In the genomic region with DNA sequence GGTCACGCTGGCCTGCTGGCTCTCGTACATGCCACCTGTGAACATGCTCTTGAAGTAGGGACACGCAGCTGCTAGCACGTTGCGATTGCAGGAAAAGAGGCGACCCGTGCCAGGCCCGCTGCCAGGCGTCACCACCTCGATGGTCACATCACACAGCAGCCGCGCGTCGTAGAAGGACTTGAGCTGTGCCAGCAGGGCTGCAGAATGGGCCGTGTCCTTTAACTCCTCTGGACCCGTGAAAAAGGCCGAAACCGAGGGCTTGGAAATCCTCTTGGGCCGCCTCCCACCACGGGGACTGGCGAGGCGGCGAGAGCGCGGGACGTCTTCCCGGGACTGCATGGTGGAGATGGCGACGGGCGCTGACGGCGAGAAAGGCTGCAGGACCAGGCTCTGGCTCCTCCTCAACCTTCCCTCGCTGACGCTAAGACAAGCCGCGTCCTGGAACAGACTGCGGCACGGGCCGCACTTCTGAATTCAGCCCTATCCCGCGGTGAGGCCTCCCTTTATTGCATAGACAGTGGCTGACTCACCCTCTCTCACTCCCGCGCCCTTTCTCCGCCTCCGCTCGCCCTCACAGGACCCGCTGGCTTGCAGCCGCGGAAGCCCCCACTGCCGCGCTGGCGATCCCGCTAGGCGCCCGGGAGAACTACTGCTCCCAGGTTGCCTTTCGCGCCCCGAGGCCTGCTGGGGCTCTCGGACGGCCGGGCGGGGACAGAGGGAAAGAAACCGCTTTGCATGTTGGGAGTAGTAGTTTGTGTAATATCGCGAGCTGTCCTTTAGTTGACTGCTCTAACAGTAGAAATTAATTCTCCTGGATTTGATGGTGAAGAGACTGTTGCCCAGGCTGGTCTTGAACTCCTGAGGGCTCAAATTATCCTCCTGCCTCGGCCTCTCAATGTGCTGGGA, we compare ENCODE assay signal across 1 cellular context.
TF ChIP-seq lines count a peak whose summit lies in the region.

A gene with protein sequence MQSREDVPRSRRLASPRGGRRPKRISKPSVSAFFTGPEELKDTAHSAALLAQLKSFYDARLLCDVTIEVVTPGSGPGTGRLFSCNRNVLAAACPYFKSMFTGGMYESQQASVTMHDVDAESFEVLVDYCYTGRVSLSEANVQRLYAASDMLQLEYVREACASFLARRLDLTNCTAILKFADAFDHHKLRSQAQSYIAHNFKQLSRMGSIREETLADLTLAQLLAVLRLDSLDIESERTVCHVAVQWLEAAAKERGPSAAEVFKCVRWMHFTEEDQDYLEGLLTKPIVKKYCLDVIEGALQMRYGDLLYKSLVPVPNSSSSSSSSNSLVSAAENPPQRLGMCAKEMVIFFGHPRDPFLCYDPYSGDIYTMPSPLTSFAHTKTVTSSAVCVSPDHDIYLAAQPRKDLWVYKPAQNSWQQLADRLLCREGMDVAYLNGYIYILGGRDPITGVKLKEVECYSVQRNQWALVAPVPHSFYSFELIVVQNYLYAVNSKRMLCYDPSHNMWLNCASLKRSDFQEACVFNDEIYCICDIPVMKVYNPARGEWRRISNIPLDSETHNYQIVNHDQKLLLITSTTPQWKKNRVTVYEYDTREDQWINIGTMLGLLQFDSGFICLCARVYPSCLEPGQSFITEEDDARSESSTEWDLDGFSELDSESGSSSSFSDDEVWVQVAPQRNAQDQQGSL (minus strand): TSS at position 651 of the 906 bp plus-strand sequence. CDS start 312 bp downstream, at position 339.

TF ChIP-seq in HepG2, 621 proteins besides CTCF, POLR2A, EP300 and RAD21 (continued from another document and continues in another):
- TF ChIP-seq, protein P1, sequence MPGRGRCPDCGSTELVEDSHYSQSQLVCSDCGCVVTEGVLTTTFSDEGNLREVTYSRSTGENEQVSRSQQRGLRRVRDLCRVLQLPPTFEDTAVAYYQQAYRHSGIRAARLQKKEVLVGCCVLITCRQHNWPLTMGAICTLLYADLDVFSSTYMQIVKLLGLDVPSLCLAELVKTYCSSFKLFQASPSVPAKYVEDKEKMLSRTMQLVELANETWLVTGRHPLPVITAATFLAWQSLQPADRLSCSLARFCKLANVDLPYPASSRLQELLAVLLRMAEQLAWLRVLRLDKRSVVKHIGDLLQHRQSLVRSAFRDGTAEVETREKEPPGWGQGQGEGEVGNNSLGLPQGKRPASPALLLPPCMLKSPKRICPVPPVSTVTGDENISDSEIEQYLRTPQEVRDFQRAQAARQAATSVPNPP (CRISPR knock-in tag; IDR thresholded peaks at IDR 0.05): no peak
- no peak for TF ChIP-seq MAFF (IDR thresholded peaks at IDR 0.05; ENCODE audit: low read depth, low read length)
- TF ChIP-seq NFKB2 (CRISPR knock-in tag; IDR thresholded peaks at IDR 0.05; ENCODE audit: borderline replicate concordance): peak; percentile 88; the same call in 1 of the 2 replicates
- no peak; the same call in 1 of the 2 replicates for TF ChIP-seq BCL6 (CRISPR knock-in tag; IDR thresholded peaks at IDR 0.05)
- TF ChIP-seq ZNF326 (CRISPR knock-in tag; IDR thresholded peaks at IDR 0.05; ENCODE audit: borderline replicate concordance): no peak
- no peak for TF ChIP-seq RORA (CRISPR knock-in tag; IDR thresholded peaks at IDR 0.05)
- no peak for TF ChIP-seq NCOR1 (IDR thresholded peaks at IDR 0.05; ENCODE audit: borderline replicate concordance, low read length)
- TF ChIP-seq RBM39 (IDR thresholded peaks at IDR 0.05; ENCODE audit: low read depth, low read length, poor library complexity, severe bottlenecking): no peak
- no peak for TF ChIP-seq RCOR2 (CRISPR knock-in tag; IDR thresholded peaks at IDR 0.05)
- TF ChIP-seq, protein P2, sequence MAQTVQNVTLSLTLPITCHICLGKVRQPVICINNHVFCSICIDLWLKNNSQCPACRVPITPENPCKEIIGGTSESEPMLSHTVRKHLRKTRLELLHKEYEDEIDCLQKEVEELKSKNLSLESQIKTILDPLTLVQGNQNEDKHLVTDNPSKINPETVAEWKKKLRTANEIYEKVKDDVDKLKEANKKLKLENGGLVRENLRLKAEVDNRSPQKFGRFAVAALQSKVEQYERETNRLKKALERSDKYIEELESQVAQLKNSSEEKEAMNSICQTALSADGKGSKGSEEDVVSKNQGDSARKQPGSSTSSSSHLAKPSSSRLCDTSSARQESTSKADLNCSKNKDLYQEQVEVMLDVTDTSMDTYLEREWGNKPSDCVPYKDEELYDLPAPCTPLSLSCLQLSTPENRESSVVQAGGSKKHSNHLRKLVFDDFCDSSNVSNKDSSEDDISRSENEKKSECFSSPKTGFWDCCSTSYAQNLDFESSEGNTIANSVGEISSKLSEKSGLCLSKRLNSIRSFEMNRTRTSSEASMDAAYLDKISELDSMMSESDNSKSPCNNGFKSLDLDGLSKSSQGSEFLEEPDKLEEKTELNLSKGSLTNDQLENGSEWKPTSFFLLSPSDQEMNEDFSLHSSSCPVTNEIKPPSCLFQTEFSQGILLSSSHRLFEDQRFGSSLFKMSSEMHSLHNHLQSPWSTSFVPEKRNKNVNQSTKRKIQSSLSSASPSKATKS (CRISPR knock-in tag; IDR thresholded peaks at IDR 0.05): no peak
- TF ChIP-seq, protein P3, sequence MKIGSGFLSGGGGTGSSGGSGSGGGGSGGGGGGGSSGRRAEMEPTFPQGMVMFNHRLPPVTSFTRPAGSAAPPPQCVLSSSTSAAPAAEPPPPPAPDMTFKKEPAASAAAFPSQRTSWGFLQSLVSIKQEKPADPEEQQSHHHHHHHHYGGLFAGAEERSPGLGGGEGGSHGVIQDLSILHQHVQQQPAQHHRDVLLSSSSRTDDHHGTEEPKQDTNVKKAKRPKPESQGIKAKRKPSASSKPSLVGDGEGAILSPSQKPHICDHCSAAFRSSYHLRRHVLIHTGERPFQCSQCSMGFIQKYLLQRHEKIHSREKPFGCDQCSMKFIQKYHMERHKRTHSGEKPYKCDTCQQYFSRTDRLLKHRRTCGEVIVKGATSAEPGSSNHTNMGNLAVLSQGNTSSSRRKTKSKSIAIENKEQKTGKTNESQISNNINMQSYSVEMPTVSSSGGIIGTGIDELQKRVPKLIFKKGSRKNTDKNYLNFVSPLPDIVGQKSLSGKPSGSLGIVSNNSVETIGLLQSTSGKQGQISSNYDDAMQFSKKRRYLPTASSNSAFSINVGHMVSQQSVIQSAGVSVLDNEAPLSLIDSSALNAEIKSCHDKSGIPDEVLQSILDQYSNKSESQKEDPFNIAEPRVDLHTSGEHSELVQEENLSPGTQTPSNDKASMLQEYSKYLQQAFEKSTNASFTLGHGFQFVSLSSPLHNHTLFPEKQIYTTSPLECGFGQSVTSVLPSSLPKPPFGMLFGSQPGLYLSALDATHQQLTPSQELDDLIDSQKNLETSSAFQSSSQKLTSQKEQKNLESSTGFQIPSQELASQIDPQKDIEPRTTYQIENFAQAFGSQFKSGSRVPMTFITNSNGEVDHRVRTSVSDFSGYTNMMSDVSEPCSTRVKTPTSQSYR (CRISPR knock-in tag; IDR thresholded peaks at IDR 0.05; ENCODE audit: borderline replicate concordance): peak; percentile 40; the same call in 1 of the 2 replicates
- TF ChIP-seq, protein P4, sequence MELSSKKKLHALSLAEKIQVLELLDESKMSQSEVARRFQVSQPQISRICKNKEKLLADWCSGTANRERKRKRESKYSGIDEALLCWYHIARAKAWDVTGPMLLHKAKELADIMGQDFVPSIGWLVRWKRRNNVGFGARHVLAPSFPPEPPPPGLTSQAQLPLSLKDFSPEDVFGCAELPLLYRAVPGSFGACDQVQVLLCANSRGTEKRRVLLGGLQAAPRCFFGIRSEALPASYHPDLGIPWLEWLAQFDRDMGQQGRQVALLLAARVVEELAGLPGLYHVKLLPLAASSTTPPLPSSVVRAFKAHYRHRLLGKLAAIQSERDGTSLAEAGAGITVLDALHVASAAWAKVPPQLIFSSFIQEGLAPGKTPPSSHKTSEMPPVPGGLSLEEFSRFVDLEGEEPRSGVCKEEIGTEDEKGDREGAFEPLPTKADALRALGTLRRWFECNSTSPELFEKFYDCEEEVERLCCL (CRISPR knock-in tag; IDR thresholded peaks at IDR 0.05; ENCODE audit: borderline replicate concordance): no peak; the same call in 1 of the 2 replicates
- peak; percentile 93 for TF ChIP-seq POGZ (CRISPR knock-in tag; IDR thresholded peaks at IDR 0.05)
- 0 out of 2 replicates have a peak, but pooled peaks have one; percentile 70 for TF ChIP-seq KDM5B (CRISPR knock-in tag; IDR thresholded peaks at IDR 0.05; ENCODE audit: borderline replicate concordance)
- 0 out of 2 replicates have a peak, but pooled peaks have one; percentile 53 for TF ChIP-seq SMAD9 (CRISPR knock-in tag; IDR thresholded peaks at IDR 0.05)
- TF ChIP-seq SP1 (IDR thresholded peaks at IDR 0.05): no peak
- peak; percentile 58 for TF ChIP-seq SP1 (CRISPR knock-in tag; IDR thresholded peaks at IDR 0.05)
- no peak for TF ChIP-seq ZNF879 (CRISPR knock-in tag; IDR thresholded peaks at IDR 0.05)
- TF ChIP-seq, protein P5, sequence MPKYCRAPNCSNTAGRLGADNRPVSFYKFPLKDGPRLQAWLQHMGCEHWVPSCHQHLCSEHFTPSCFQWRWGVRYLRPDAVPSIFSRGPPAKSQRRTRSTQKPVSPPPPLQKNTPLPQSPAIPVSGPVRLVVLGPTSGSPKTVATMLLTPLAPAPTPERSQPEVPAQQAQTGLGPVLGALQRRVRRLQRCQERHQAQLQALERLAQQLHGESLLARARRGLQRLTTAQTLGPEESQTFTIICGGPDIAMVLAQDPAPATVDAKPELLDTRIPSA (CRISPR knock-in tag; IDR thresholded peaks at IDR 0.05; ENCODE audit: borderline replicate concordance): no peak
- peak; percentile 93 for TF ChIP-seq CHD2 (IDR thresholded peaks at IDR 0.05; ENCODE audit: low read depth, low read length)
- TF ChIP-seq AGO2 (optimal IDR thresholded peaks at IDR 0.05; ENCODE audit: low read depth, low read length): peak; percentile 33
- TF ChIP-seq, protein P6, sequence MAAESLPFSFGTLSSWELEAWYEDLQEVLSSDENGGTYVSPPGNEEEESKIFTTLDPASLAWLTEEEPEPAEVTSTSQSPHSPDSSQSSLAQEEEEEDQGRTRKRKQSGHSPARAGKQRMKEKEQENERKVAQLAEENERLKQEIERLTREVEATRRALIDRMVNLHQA (CRISPR knock-in tag; IDR thresholded peaks at IDR 0.05): no peak
- TF ChIP-seq NR2C2 (CRISPR knock-in tag; IDR thresholded peaks at IDR 0.05; ENCODE audit: borderline replicate concordance): peak; percentile 92
- TF ChIP-seq ATAD3A (CRISPR knock-in tag; IDR thresholded peaks at IDR 0.05): no peak
- no peak for TF ChIP-seq NCOA5 (CRISPR knock-in tag; IDR thresholded peaks at IDR 0.05)
- TF ChIP-seq, protein P7, sequence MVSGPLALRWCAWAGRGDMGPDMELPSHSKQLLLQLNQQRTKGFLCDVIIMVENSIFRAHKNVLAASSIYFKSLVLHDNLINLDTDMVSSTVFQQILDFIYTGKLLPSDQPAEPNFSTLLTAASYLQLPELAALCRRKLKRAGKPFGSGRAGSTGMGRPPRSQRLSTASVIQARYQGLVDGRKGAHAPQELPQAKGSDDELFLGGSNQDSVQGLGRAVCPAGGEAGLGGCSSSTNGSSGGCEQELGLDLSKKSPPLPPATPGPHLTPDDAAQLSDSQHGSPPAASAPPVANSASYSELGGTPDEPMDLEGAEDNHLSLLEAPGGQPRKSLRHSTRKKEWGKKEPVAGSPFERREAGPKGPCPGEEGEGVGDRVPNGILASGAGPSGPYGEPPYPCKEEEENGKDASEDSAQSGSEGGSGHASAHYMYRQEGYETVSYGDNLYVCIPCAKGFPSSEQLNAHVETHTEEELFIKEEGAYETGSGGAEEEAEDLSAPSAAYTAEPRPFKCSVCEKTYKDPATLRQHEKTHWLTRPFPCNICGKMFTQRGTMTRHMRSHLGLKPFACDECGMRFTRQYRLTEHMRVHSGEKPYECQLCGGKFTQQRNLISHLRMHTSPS (CRISPR knock-in tag; IDR thresholded peaks at IDR 0.05; ENCODE audit: low read depth): no peak; the same call in 1 of the 2 replicates
- peak; percentile 98 for TF ChIP-seq ZFX (CRISPR knock-in tag; IDR thresholded peaks at IDR 0.05; ENCODE audit: low read depth)
- peak; percentile 90 for TF ChIP-seq YEATS2 (CRISPR knock-in tag; IDR thresholded peaks at IDR 0.05; ENCODE audit: borderline replicate concordance)
- TF ChIP-seq ZNF850 (CRISPR knock-in tag; conservative IDR thresholded peaks at IDR 0.05): 0 out of 2 replicates have a peak, but pooled peaks have one; percentile 78
- TF ChIP-seq, protein P8, sequence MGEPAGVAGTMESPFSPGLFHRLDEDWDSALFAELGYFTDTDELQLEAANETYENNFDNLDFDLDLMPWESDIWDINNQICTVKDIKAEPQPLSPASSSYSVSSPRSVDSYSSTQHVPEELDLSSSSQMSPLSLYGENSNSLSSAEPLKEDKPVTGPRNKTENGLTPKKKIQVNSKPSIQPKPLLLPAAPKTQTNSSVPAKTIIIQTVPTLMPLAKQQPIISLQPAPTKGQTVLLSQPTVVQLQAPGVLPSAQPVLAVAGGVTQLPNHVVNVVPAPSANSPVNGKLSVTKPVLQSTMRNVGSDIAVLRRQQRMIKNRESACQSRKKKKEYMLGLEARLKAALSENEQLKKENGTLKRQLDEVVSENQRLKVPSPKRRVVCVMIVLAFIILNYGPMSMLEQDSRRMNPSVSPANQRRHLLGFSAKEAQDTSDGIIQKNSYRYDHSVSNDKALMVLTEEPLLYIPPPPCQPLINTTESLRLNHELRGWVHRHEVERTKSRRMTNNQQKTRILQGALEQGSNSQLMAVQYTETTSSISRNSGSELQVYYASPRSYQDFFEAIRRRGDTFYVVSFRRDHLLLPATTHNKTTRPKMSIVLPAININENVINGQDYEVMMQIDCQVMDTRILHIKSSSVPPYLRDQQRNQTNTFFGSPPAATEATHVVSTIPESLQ (CRISPR knock-in tag; conservative IDR thresholded peaks at IDR 0.05): no peak
- peak; percentile 89 for TF ChIP-seq KMT2B (CRISPR knock-in tag; IDR thresholded peaks at IDR 0.05)
- TF ChIP-seq ZNF335 (CRISPR knock-in tag; IDR thresholded peaks at IDR 0.05): peak; percentile 80; the same call in 1 of the 2 replicates
- TF ChIP-seq FOXM1 (CRISPR knock-in tag; IDR thresholded peaks at IDR 0.05): no peak
- no peak for TF ChIP-seq ZNF354B (CRISPR knock-in tag; IDR thresholded peaks at IDR 0.05)
- TF ChIP-seq KMT2A (CRISPR knock-in tag; IDR thresholded peaks at IDR 0.05): peak; percentile 91
